Comparison of ENCODE assay signal across 15 cellular contexts in the genomic region with DNA sequence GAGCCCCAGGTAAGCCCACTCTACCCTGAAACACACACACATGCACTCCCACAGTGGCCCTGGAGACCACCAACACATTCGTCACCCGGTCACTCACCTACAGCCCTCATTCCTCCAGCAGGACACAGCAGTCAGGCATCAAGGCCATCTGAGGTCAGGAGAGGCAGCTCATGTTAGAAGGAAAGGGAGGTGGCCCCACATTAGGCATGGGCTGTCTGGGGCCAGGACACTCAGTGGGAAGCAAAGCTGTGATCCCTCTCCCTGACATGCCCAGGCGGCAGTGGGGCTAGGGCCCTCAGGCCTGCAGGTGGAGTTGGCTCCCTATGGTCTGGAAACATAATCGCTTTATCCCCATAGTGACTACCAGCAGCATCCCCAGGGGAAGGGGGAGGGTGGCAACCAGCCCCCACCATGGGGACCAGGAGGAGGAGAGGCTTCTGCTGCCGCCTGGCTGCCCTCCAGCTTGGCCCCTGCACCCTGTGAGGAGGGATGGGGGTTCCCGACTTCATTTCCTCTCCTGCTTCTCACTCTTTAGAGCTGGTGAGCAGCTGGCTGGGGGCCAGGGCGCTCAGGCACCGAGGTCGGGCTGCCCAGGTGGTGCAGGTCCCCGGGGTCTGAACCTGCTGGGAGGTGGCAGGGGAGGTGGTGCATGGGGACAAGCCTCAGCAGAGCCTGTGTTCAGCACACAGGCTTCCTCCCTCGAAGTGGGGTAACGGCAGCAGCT.
A peak's percentile ranks its signal among the peaks of the same experiment; 100 is the strongest.
DNase-seq lines count a peak whose midpoint lies in the region; ATAC-seq and TF ChIP-seq lines count a peak whose summit lies in the region.
"Had no signal": no experiment of that assay in that cellular context is flagged by ENCODE, and none has a peak within 500 bp of the region (broad histone marks: within the 10 kb centered on the region; RNA-seq: fewer than 3 reads in every experiment).

No MANE protein-coding gene starts in this region.

- H3K4me1 ChIP-seq in thyroid gland: peaks cover 8 to 52% of the 10 kb centered on the region in 2 donors
- H3K4me1 ChIP-seq: A549, SJSA1 had no signal

- TF ChIP-seq POLR2A in thyroid gland (IDR thresholded peaks at IDR 0.05): no peak

- no peak overlapping the region for H3K27ac Mint-ChIP-seq in activated CD8-positive, alpha-beta T cell treated with anti-CD3 and anti-CD28 coated beads, Interleukin-2, amount 10 ng/mL, durations not matched to agents 7 days and 5 days
- H3K27ac Mint-ChIP-seq in activated CD8-positive, alpha-beta T cell treated with anti-CD3 and anti-CD28 coated beads for 36 hours: no peak overlapping the region
- H3K27ac Mint-ChIP-seq: activated CD4-positive, alpha-beta T cell treated with anti-CD3 and anti-CD28 coated beads, Interleukin-2, amount 10 ng/mL, durations not matched to agents 7 days and 5 days had no signal

- intact Hi-C loops in activated CD8-positive, alpha-beta T cell treated with anti-CD3 and anti-CD28 coated beads for 36 hours (cut with micrococcal nuclease): no loop called here
- intact Hi-C loops in thyroid gland (cut with DNase I): no loop called here

- H3K9me3 ChIP-seq in thyroid gland: no peaks in the 10 kb centered on the region
- H3K9me3 ChIP-seq: A549, SJSA1 had no signal

- no peaks in the 10 kb centered on the region for H3K27me3 ChIP-seq in thyroid gland
- H3K27me3 ChIP-seq: SJSA1 had no signal

- CTCF ChIA-PET in activated CD8-positive, alpha-beta T cell treated with anti-CD3 and anti-CD28 coated beads, Interleukin-2, amount 10 ng/mL, durations not matched to agents 7 days and 5 days (lab: Charles Lee): no interaction called here
- CTCF ChIA-PET in activated CD8-positive, alpha-beta T cell treated with anti-CD3 and anti-CD28 coated beads for 36 hours (lab: Charles Lee): no interaction called here

- 37 to 55% methylated on average over 6 of the region's 12 CpGs for WGBS in thyroid gland, 2 donors

- POLR2A ChIA-PET in activated CD8-positive, alpha-beta T cell treated with anti-CD3 and anti-CD28 coated beads, Interleukin-2, amount 10 ng/mL, durations not matched to agents 7 days and 5 days (lab: Charles Lee): no interaction called here
- POLR2A ChIA-PET in activated CD8-positive, alpha-beta T cell treated with anti-CD3 and anti-CD28 coated beads for 36 hours (lab: Charles Lee): no interaction called here

- no peaks in the 10 kb centered on the region for H3K36me3 ChIP-seq in thyroid gland
- H3K36me3 ChIP-seq: SJSA1 had no signal

- no peak overlapping the region for H3K4me3 Mint-ChIP-seq in activated CD8-positive, alpha-beta T cell treated with anti-CD3 and anti-CD28 coated beads, Interleukin-2, amount 10 ng/mL, durations not matched to agents 7 days and 5 days
- no peak overlapping the region for H3K4me3 Mint-ChIP-seq in activated CD8-positive, alpha-beta T cell treated with anti-CD3 and anti-CD28 coated beads for 36 hours
- H3K4me3 Mint-ChIP-seq: activated CD4-positive, alpha-beta T cell treated with anti-CD3 and anti-CD28 coated beads, Interleukin-2, amount 10 ng/mL, durations not matched to agents 7 days and 5 days had no signal

- peak overlapping the region in 1 of 3 donors; percentile 24 for H3K27ac ChIP-seq in thyroid gland
- H3K27ac ChIP-seq: A549, HL-60, SJSA1 had no signal

- no peaks in the 10 kb centered on the region for H3K9me3 Mint-ChIP-seq in activated CD8-positive, alpha-beta T cell treated with anti-CD3 and anti-CD28 coated beads, Interleukin-2, amount 10 ng/mL, durations not matched to agents 7 days and 5 days (ENCODE audit: insufficient read depth)
- H3K9me3 Mint-ChIP-seq in activated CD8-positive, alpha-beta T cell treated with anti-CD3 and anti-CD28 coated beads for 36 hours: no peaks in the 10 kb centered on the region
- H3K9me3 Mint-ChIP-seq: activated CD4-positive, alpha-beta T cell treated with anti-CD3 and anti-CD28 coated beads, Interleukin-2, amount 10 ng/mL, durations not matched to agents 7 days and 5 days had no signal

- peaks cover 3% of the 10 kb centered on the region for H3K27me3 Mint-ChIP-seq in activated CD8-positive, alpha-beta T cell treated with anti-CD3 and anti-CD28 coated beads, Interleukin-2, amount 10 ng/mL, durations not matched to agents 7 days and 5 days (ENCODE audit: low read depth)
- H3K27me3 Mint-ChIP-seq in activated CD8-positive, alpha-beta T cell treated with anti-CD3 and anti-CD28 coated beads for 36 hours: peaks cover 2% of the 10 kb centered on the region
- H3K27me3 Mint-ChIP-seq: activated CD4-positive, alpha-beta T cell treated with anti-CD3 and anti-CD28 coated beads, Interleukin-2, amount 10 ng/mL, durations not matched to agents 7 days and 5 days had no signal

- DNase-seq in activated CD8-positive, alpha-beta T cell treated with anti-CD3 and anti-CD28 coated beads, Interleukin-2, amount 10 ng/mL, durations not matched to agents 7 days and 5 days: no peak
- no peak for DNase-seq in activated CD8-positive, alpha-beta T cell treated with anti-CD3 and anti-CD28 coated beads for 36 hours
- peak; percentile 99 for DNase-seq in NCI-H2171 treated with DMSO at 0.1 percent for 48 hours (lab: John Stamatoyannopoulos, UW)
- DNase-seq in thyroid gland: peak; percentile 54 to 57
- DNase-seq in HK-2 (ENCODE audit: unreplicated experiment): no peak
- DNase-seq in ureter (ENCODE audit: low spot score): no peak
- DNase-seq: activated CD4-positive, alpha-beta T cell treated with anti-CD3 and anti-CD28 coated beads, Interleukin-2, amount 10 ng/mL, durations not matched to agents 7 days and 5 days; activated naive CD4-positive, alpha-beta T cell treated with anti-CD3 and anti-CD28 coated beads, Interleukin-2, amount 50 U/mL, for 16 hours; kidney; stimulated activated CD4-positive, alpha-beta T cell treated with anti-CD3 and anti-CD28 coated beads, Interleukin-4, amount 100 ng/mL, for 24 hours had no signal

- H3K36me3 Mint-ChIP-seq in activated CD8-positive, alpha-beta T cell treated with anti-CD3 and anti-CD28 coated beads, Interleukin-2, amount 10 ng/mL, durations not matched to agents 7 days and 5 days (ENCODE audit: low read depth): no peaks in the 10 kb centered on the region
- H3K36me3 Mint-ChIP-seq in activated CD8-positive, alpha-beta T cell treated with anti-CD3 and anti-CD28 coated beads for 36 hours (ENCODE audit: low read depth): no peaks in the 10 kb centered on the region

- peak; percentile 23 for ATAC-seq in activated CD8-positive, alpha-beta T cell treated with anti-CD3 and anti-CD28 coated beads, Interleukin-2, amount 10 ng/mL, durations not matched to agents 7 days and 5 days
- no peak for ATAC-seq in activated CD8-positive, alpha-beta T cell treated with anti-CD3 and anti-CD28 coated beads for 36 hours
- ATAC-seq in HG02759 (IDR thresholded peaks at IDR 0.05; ENCODE audit: unreplicated experiment) (peak; percentile 72), GM19351 (IDR thresholded peaks at IDR 0.05; ENCODE audit: unreplicated experiment) (no peak)
- ATAC-seq: A549 had no signal

- H3K4me3 ChIP-seq in thyroid gland (replicated peaks in 1 of 3): no peak overlapping the region
- H3K4me3 ChIP-seq: A549, SJSA1 had no signal

- no peaks in the 10 kb centered on the region for H3K4me1 Mint-ChIP-seq in activated CD8-positive, alpha-beta T cell treated with anti-CD3 and anti-CD28 coated beads, Interleukin-2, amount 10 ng/mL, durations not matched to agents 7 days and 5 days (ENCODE audit: low read depth)
- H3K4me1 Mint-ChIP-seq in activated CD8-positive, alpha-beta T cell treated with anti-CD3 and anti-CD28 coated beads for 36 hours (ENCODE audit: low read depth): no peaks in the 10 kb centered on the region
- H3K4me1 Mint-ChIP-seq: activated CD4-positive, alpha-beta T cell treated with anti-CD3 and anti-CD28 coated beads, Interleukin-2, amount 10 ng/mL, durations not matched to agents 7 days and 5 days had no signal

- no peak for TF ChIP-seq CTCF in activated CD8-positive, alpha-beta T cell treated with anti-CD3 and anti-CD28 coated beads for 36 hours (IDR thresholded peaks at IDR 0.05)
- no peak for TF ChIP-seq CTCF in thyroid gland (IDR thresholded peaks at IDR 0.05)

Comparison
In these comparisons a context has a peak if more than half of its experiments do, and no peak if none do; other contexts are left out.
1. ATAC-seq: peak in activated CD8-positive, alpha-beta T cell treated with anti-CD3 and anti-CD28 coated beads, Interleukin-2, amount 10 ng/mL, durations not matched to agents 7 days and 5 days (single experiment) and HG02759 (single experiment); none in activated CD8-positive, alpha-beta T cell treated with anti-CD3 and anti-CD28 coated beads for 36 hours (single experiment) and GM19351 (single experiment).
2. DNase-seq: peak in NCI-H2171 treated with DMSO at 0.1 percent for 48 hours (single experiment) and thyroid gland (2 of 2); none in activated CD8-positive, alpha-beta T cell treated with anti-CD3 and anti-CD28 coated beads, Interleukin-2, amount 10 ng/mL, durations not matched to agents 7 days and 5 days (single experiment), activated CD8-positive, alpha-beta T cell treated with anti-CD3 and anti-CD28 coated beads for 36 hours (single experiment), HK-2 (single experiment) and ureter (single experiment).